In the genomic region with DNA sequence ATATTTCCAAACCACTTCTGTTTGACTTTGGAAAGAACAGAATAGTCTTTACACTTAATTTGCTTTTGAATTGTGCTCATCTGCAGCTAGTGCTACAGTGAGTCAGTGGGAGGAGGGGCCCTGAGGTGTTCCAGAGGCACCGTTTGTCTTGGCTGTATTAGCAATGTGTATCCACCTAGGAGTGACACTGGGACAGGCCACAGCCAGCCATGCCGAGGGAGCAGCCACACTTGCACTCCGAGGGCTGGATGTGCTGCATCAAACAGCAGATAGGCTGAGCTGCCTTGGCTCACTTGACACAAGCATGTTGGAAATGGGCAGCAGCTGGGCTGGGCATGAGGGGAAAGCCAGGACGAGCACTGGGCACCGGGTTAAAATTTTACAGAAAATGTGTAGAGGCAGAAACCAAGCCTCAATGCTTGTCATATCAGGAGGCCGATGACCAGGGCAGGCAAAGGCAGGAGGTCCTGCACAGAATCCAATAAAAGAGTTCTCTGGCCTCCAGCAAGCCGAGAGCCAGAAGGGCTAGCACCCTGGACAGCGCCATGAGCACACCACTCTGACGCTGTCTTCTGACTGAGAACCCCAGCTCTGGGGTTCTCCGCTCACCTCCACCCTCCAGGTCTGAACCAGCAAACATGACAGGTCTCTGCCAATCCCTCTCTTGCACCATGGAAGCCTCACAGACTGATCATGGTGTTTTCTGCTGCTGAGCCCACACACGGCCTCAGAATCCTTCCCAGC, we compare ENCODE assay signal across 13 cellular contexts.
DNase-seq lines count a peak whose midpoint lies in the region; ATAC-seq and TF ChIP-seq lines count a peak whose summit lies in the region.
"Had no signal": no experiment of that assay in that cellular context is flagged by ENCODE, and none has a peak within 500 bp of the region (broad histone marks: within the 10 kb centered on the region; RNA-seq: fewer than 3 reads in every experiment).

No MANE protein-coding gene starts in this region.

- ATAC-seq in GM21619 (IDR thresholded peaks at IDR 0.05; ENCODE audit: unreplicated experiment): no peak
- no peak for ATAC-seq in stimulated activated naive B cell treated with anti-CD40 and anti-IgM and Interleukin-4, amounts not matched to agents 10 μg/mL and 1 μg/mL and 100 μg/mL, for 72 hours (replicated peaks)

- no peaks in the 10 kb centered on the region for H3K27me3 ChIP-seq in NT2/D1 (ENCODE audit: insufficient read depth, insufficient read length)
- no peaks in the 10 kb centered on the region for H3K27me3 ChIP-seq in testis
- H3K27me3 ChIP-seq: BLaER1 treated with 17β-estradiol and CSF1 and Interleukin-3, amounts not matched to agents 10 nM and 100 nM; colonic mucosa had no signal

- H3K36me3 Mint-ChIP-seq in activated naive CD4-positive, alpha-beta T cell treated with anti-CD3 and anti-CD28 coated beads, Interleukin-2, amount 10 ng/mL, durations not matched to agents 7 days and 5 days: no peaks in the 10 kb centered on the region
- no peaks in the 10 kb centered on the region for H3K36me3 Mint-ChIP-seq in stimulated activated naive B cell treated with anti-CD40 and anti-IgM and Interleukin-4, amounts not matched to agents 10 μg/mL and 1 μg/mL and 100 μg/mL, for 72 hours

- TF ChIP-seq POLR2A in testis (IDR thresholded peaks at IDR 0.05): no peak

- TF ChIP-seq CTCF in fibroblast of villous mesenchyme (IDR thresholded peaks at IDR 0.05; ENCODE audit: insufficient read depth, low read depth, low read length): no peak
- TF ChIP-seq CTCF in testis (IDR thresholded peaks at IDR 0.05): no peak

- no peak overlapping the region for H3K9ac ChIP-seq in NT2/D1 (ENCODE audit: insufficient read length, low read depth)
- H3K9ac ChIP-seq: BLaER1 treated with 17β-estradiol and CSF1 and Interleukin-3, amounts not matched to agents 10 nM and 100 nM had no signal

- 63 to 66% methylated on average over 11 of the region's 11 CpGs for WGBS in testis, 2 donors

- intact Hi-C loops in testis (cut with DNase I; ENCODE audit: low total_unique reads): no loop called here

- H3K36me3 ChIP-seq in NT2/D1 (ENCODE audit: insufficient read depth, insufficient read length, low read length) (no peaks in the 10 kb centered on the region), testis (ENCODE audit: low read depth, missing control alignments) (no peaks in the 10 kb centered on the region)
- H3K36me3 ChIP-seq: BLaER1 treated with 17β-estradiol and CSF1 and Interleukin-3, amounts not matched to agents 10 nM and 100 nM; colonic mucosa had no signal

- no peaks in the 10 kb centered on the region for H3K4me1 Mint-ChIP-seq in activated naive CD4-positive, alpha-beta T cell treated with anti-CD3 and anti-CD28 coated beads, Interleukin-2, amount 10 ng/mL, durations not matched to agents 7 days and 5 days
- no peaks in the 10 kb centered on the region for H3K4me1 Mint-ChIP-seq in stimulated activated naive B cell treated with anti-CD40 and anti-IgM and Interleukin-4, amounts not matched to agents 10 μg/mL and 1 μg/mL and 100 μg/mL, for 72 hours

- CTCF ChIA-PET in activated naive CD4-positive, alpha-beta T cell treated with anti-CD3 and anti-CD28 coated beads, Interleukin-2, amount 10 ng/mL, durations not matched to agents 7 days and 5 days (lab: Charles Lee): no interaction called here

- H3K27ac ChIP-seq in testis: no peak overlapping the region
- H3K27ac ChIP-seq: BLaER1 treated with 17β-estradiol and CSF1 and Interleukin-3, amounts not matched to agents 10 nM and 100 nM; colonic mucosa; skin epidermis had no signal

- no peaks in the 10 kb centered on the region for H3K9me3 Mint-ChIP-seq in activated naive CD4-positive, alpha-beta T cell treated with anti-CD3 and anti-CD28 coated beads, Interleukin-2, amount 10 ng/mL, durations not matched to agents 7 days and 5 days
- no peaks in the 10 kb centered on the region for H3K9me3 Mint-ChIP-seq in stimulated activated naive B cell treated with anti-CD40 and anti-IgM and Interleukin-4, amounts not matched to agents 10 μg/mL and 1 μg/mL and 100 μg/mL, for 72 hours

- no peak overlapping the region for H3K4me3 Mint-ChIP-seq in activated naive CD4-positive, alpha-beta T cell treated with anti-CD3 and anti-CD28 coated beads, Interleukin-2, amount 10 ng/mL, durations not matched to agents 7 days and 5 days
- H3K4me3 Mint-ChIP-seq in stimulated activated naive B cell treated with anti-CD40 and anti-IgM and Interleukin-4, amounts not matched to agents 10 μg/mL and 1 μg/mL and 100 μg/mL, for 72 hours: no peak overlapping the region

- peaks cover 9% of the 10 kb centered on the region for H3K27me3 Mint-ChIP-seq in activated naive CD4-positive, alpha-beta T cell treated with anti-CD3 and anti-CD28 coated beads, Interleukin-2, amount 10 ng/mL, durations not matched to agents 7 days and 5 days
- peaks cover 13 to 18% of the 10 kb centered on the region in 2 donors for H3K27me3 Mint-ChIP-seq in stimulated activated naive B cell treated with anti-CD40 and anti-IgM and Interleukin-4, amounts not matched to agents 10 μg/mL and 1 μg/mL and 100 μg/mL, for 72 hours

- H3K9me3 ChIP-seq in NT2/D1 (ENCODE audit: insufficient read depth, low read length): no peaks in the 10 kb centered on the region
- no peaks in the 10 kb centered on the region for H3K9me3 ChIP-seq in testis
- H3K9me3 ChIP-seq: colonic mucosa had no signal

- H3K4me1 ChIP-seq in NT2/D1 (ENCODE audit: insufficient read depth, insufficient read length): no peaks in the 10 kb centered on the region
- no peaks in the 10 kb centered on the region for H3K4me1 ChIP-seq in testis
- H3K4me1 ChIP-seq: BLaER1 treated with 17β-estradiol and CSF1 and Interleukin-3, amounts not matched to agents 10 nM and 100 nM; colonic mucosa had no signal

- H3K27ac Mint-ChIP-seq in activated naive CD4-positive, alpha-beta T cell treated with anti-CD3 and anti-CD28 coated beads, Interleukin-2, amount 10 ng/mL, durations not matched to agents 7 days and 5 days: no peak overlapping the region
- H3K27ac Mint-ChIP-seq in stimulated activated naive B cell treated with anti-CD40 and anti-IgM and Interleukin-4, amounts not matched to agents 10 μg/mL and 1 μg/mL and 100 μg/mL, for 72 hours: no peak overlapping the region

- peak; percentile 47 for DNase-seq in activated naive CD4-positive, alpha-beta T cell treated with anti-CD3 and anti-CD28 coated beads, Interleukin-2, amount 10 ng/mL, durations not matched to agents 7 days and 5 days
- DNase-seq in activated naive CD4-positive, alpha-beta T cell (lab: John Stamatoyannopoulos, UW): no peak
- peak; percentile 11 for DNase-seq in NT2/D1 (ENCODE audit: low read depth, low spot score)
- peak; percentile 1 for DNase-seq in fibroblast of villous mesenchyme (ENCODE audit: low read depth)
- DNase-seq in testis: peak; percentile 21
- no peak for DNase-seq in putamen (ENCODE audit: low spot score)
- DNase-seq in stimulated activated naive B cell treated with anti-CD40 and anti-IgM and Interleukin-4, amounts not matched to agents 10 μg/mL and 1 μg/mL and 100 μg/mL, for 72 hours: no peak
- DNase-seq: colonic mucosa, NCI-H446 treated with DMSO at 0.1 percent for 48 hours, substantia nigra had no signal

- no peak overlapping the region for H3K4me3 ChIP-seq in NT2/D1 (ENCODE audit: insufficient read length, low read depth)
- H3K4me3 ChIP-seq in fibroblast of villous mesenchyme (ENCODE audit: low read depth, low read length): no peak overlapping the region
- H3K4me3 ChIP-seq in testis: no peak overlapping the region
- H3K4me3 ChIP-seq: BLaER1 treated with 17β-estradiol and CSF1 and Interleukin-3, amounts not matched to agents 10 nM and 100 nM; colonic mucosa; skin epidermis had no signal

Comparison
In these comparisons a context has a peak if more than half of its experiments do, and no peak if none do; other contexts are left out.
1. DNase-seq: peak in activated naive CD4-positive, alpha-beta T cell treated with anti-CD3 and anti-CD28 coated beads, Interleukin-2, amount 10 ng/mL, durations not matched to agents 7 days and 5 days (single experiment), NT2/D1 (single experiment), fibroblast of villous mesenchyme (single experiment) and testis (single experiment); none in activated naive CD4-positive, alpha-beta T cell (0 of 4), putamen (single experiment) and stimulated activated naive B cell treated with anti-CD40 and anti-IgM and Interleukin-4, amounts not matched to agents 10 μg/mL and 1 μg/mL and 100 μg/mL, for 72 hours (single experiment).